25 cellular contexts compared by ENCODE assay signal in the genomic region with DNA sequence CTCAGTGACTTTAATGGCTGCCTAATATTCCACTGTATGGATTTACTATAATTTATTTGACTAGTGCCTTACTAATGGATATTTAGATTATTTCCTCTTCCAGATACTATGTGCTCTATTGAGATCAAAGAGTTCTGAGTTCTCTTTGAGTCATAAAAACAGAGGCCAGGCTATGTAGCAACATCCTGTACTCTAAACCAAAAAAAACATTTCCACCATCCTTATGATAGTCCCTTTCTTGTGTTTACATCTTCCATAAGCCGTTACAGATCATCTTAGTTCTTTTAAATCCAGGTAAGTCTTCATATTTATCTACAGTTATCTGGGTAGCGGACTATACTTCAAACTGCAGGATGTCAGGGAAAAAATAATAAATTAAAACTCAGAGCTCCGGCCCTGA. TPM values are rescaled to one million over a fixed set of nuclear protein-coding genes. Genes with fewer than 3 reads are reported as not detected.
A peak's percentile ranks its signal among the peaks of the same experiment; 100 is the strongest.
DNase-seq lines count a peak whose midpoint lies in the region; ATAC-seq and TF ChIP-seq lines count a peak whose summit lies in the region.
"Had no signal": no experiment of that assay in that cellular context is flagged by ENCODE, and none has a peak within 500 bp of the region (broad histone marks: within the 10 kb centered on the region; RNA-seq: fewer than 3 reads in every experiment).

No MANE protein-coding gene starts in this region.

- no peak overlapping the region for H4K8ac ChIP-seq in IMR-90 (ENCODE audit: low read depth in 2 of 2, low read length in 2 of 2)

- no peak overlapping the region for H4K91ac ChIP-seq in IMR-90 (ENCODE audit: insufficient read depth, low read depth, low read length)

- H3K27me3 ChIP-seq in ACC112 (ENCODE audit: insufficient read depth, low read length) = no peaks in the 10 kb centered on the region
- no peaks in the 10 kb centered on the region for H3K27me3 ChIP-seq in IMR-90 (ENCODE audit: control insufficient read depth, insufficient read depth, low read length)
- no peaks in the 10 kb centered on the region for H3K27me3 ChIP-seq in mammary epithelial cell (ENCODE audit: insufficient read depth, low read length)
- H3K27me3 ChIP-seq in MM.1S (replicated peaks; ENCODE audit: insufficient read depth, low read length) = no peaks in the 10 kb centered on the region
- H3K27me3 ChIP-seq: BE2C, heart right ventricle, neutrophil, upper lobe of left lung had no signal

- H3K27ac ChIP-seq in ACC112 (ENCODE audit: low read depth, low read length) (peak overlapping the region; percentile 85), IMR-90 (ENCODE audit: insufficient read depth, low read length) (no peak overlapping the region), mammary epithelial cell (ENCODE audit: insufficient read depth, low read depth, low read length) (no peak overlapping the region), MM.1S (ENCODE audit: low read length) (no peak overlapping the region)
- H3K27ac ChIP-seq: heart right ventricle, neutrophil, prostate gland, upper lobe of left lung had no signal

- no peak overlapping the region for H3K4ac ChIP-seq in IMR-90 (ENCODE audit: low read depth, low read length)

- H3K9me3 ChIP-seq in IMR-90 (ENCODE audit: control insufficient read depth, insufficient read depth, low read length) (no peaks in the 10 kb centered on the region), mammary epithelial cell (replicated peaks; ENCODE audit: insufficient read depth, low read length) (no peaks in the 10 kb centered on the region), MM.1S (replicated peaks; ENCODE audit: insufficient read depth, low read length) (no peaks in the 10 kb centered on the region)
- H3K9me3 ChIP-seq: neutrophil, prostate gland, upper lobe of left lung had no signal

- dilution Hi-C loops in IMR-90 (cut with HindIII; ENCODE audit: low sequenced_read_pairs, unreplicated experiment) = no loop called here
- dilution Hi-C loops in mammary epithelial cell (cut with HindIII; ENCODE audit: low sequenced_read_pairs) = no loop called here

- CTCF ChIA-PET in IMR-90 (lab: Yijun Ruan, JAX) (no interaction called here), mammary epithelial cell (lab: Charles Lee; ENCODE audit: low non-redundant PET) (no interaction called here)

- H3K23ac ChIP-seq in IMR-90 (ENCODE audit: low read depth, low read length) = no peak overlapping the region

- POLR2A ChIA-PET in IMR-90 (lab: Charles Lee; ENCODE audit: unreplicated experiment) = interaction anchor here (0.6 kb wide), 1 partner anchor 113 kb away, joined by 3 read pairs; no protein-coding TSS in a partner anchor

- H3K36me3 ChIP-seq in ACC112 (ENCODE audit: insufficient read depth, low read length) = no peaks in the 10 kb centered on the region
- no peaks in the 10 kb centered on the region for H3K36me3 ChIP-seq in IMR-90 (ENCODE audit: control insufficient read depth, insufficient read depth, low read length)
- no peaks in the 10 kb centered on the region for H3K36me3 ChIP-seq in mammary epithelial cell (ENCODE audit: insufficient read depth, low read length)
- H3K36me3 ChIP-seq in MM.1S (replicated peaks; ENCODE audit: insufficient read depth, low read length) = no peaks in the 10 kb centered on the region
- H3K36me3 ChIP-seq: BE2C, heart right ventricle, neutrophil, prostate gland, upper lobe of left lung had no signal

- H3K18ac ChIP-seq in IMR-90 (ENCODE audit: low read depth, low read length) = no peak overlapping the region; the same call in 1 of the 2 replicates

- no peak overlapping the region for H2AK5ac ChIP-seq in IMR-90 (ENCODE audit: low read depth, low read length)

- no peak for TF ChIP-seq POLR2A in IMR-90 (IDR thresholded peaks at IDR 0.05; ENCODE audit: low read depth, low read length)

- H3K4me2 ChIP-seq in IMR-90 (ENCODE audit: low read depth, low read length) (peak overlapping the region; percentile 16; the same call in 1 of the 2 replicates), mammary epithelial cell (ENCODE audit: insufficient read depth, low read depth, low read length) (no peak overlapping the region), MM.1S (ENCODE audit: low read depth, low read length) (no peak overlapping the region)

- H3K14ac ChIP-seq in IMR-90 (replicated peaks; ENCODE audit: low read depth, low read length) = no peak overlapping the region

- H4K5ac ChIP-seq in IMR-90 (ENCODE audit: low read depth, low read length) = no peak overlapping the region

- BruUV-seq in IMR-90 (replicated peaks; lab: Mats Ljungman, UMichigan) (no TSS peak), mammary epithelial cell (replicated peaks; lab: Mats Ljungman, UMichigan) (no TSS peak)

- no peak overlapping the region for H2AK9ac ChIP-seq in IMR-90 (replicated peaks; ENCODE audit: low read depth, low read length, poor library complexity)

- no CpG with 5 or more reads among the region's 3 CpGs for WGBS in IMR-90 (ENCODE audit: extremely low coverage in 2 of 2, insufficient read length in 1 of 2), 2 experiments
- WGBS in mammary epithelial cell (ENCODE audit: low coverage, missing lambda C conversion rate) = 85% methylated on average over 3 of the region's 3 CpGs

- TF ChIP-seq CTCF in IMR-90 (conservative IDR thresholded peaks at IDR 0.05; ENCODE audit: low read depth, low read length) = no peak
- no peak for TF ChIP-seq CTCF in mammary epithelial cell (conservative IDR thresholded peaks at IDR 0.05 in 1 of 2, IDR thresholded peaks at IDR 0.05 in 1 of 2; ENCODE audit: extremely low read depth in 1 of 2, insufficient read depth in 1 of 2, low read depth in 1 of 2, low read length in 2 of 2)
- TF ChIP-seq CTCF in fibroblast of pulmonary artery (IDR thresholded peaks at IDR 0.05; ENCODE audit: low read length, missing control alignments) = no peak
- TF ChIP-seq CTCF in MM.1S (IDR thresholded peaks at IDR 0.05; ENCODE audit: low read length) = no peak

- no peak overlapping the region for H2BK15ac ChIP-seq in IMR-90 (ENCODE audit: low read depth, low read length)

- H2BK5ac ChIP-seq in IMR-90 (ENCODE audit: low read depth, low read length, poor library complexity, severe bottlenecking) = peak overlapping the region; percentile 96

- no peak overlapping the region for H3K4me3 ChIP-seq in ACC112 (ENCODE audit: low read depth, low read length)
- no peak overlapping the region for H3K4me3 ChIP-seq in IMR-90 (ENCODE audit: insufficient read depth, low read depth, low read length)
- H3K4me3 ChIP-seq in mammary epithelial cell (replicated peaks in 1 of 3; ENCODE audit: insufficient read depth in 1 of 3, low read depth in 2 of 3, low read length in 3 of 3) = no peak overlapping the region
- H3K4me3 ChIP-seq in fibroblast of pulmonary artery (replicated peaks; ENCODE audit: low read depth, low read length) = no peak overlapping the region
- H3K4me3 ChIP-seq in MM.1S (ENCODE audit: low read length) = no peak overlapping the region
- H3K4me3 ChIP-seq: heart right ventricle, prostate gland, upper lobe of left lung had no signal

- H2BK20ac ChIP-seq in IMR-90 (ENCODE audit: low read depth, low read length) = no peak overlapping the region

- TF ChIP-seq RAD21 in IMR-90 (IDR thresholded peaks at IDR 0.05; ENCODE audit: low read length) = no peak

- H3K4me1 ChIP-seq in ACC112 (ENCODE audit: control insufficient read depth, insufficient read depth, low read length, unreplicated experiment) (peaks cover 6% of the 10 kb centered on the region), IMR-90 (ENCODE audit: control insufficient read depth, insufficient read depth, low read length) (no peaks in the 10 kb centered on the region; the same call in 1 of the 2 replicates), mammary epithelial cell (ENCODE audit: insufficient read depth, low read length) (no peaks in the 10 kb centered on the region), MM.1S (ENCODE audit: low read length) (no peaks in the 10 kb centered on the region)
- H3K4me1 ChIP-seq: heart right ventricle, prostate gland, upper lobe of left lung had no signal

- H3K56ac ChIP-seq in IMR-90 (ENCODE audit: extremely low read depth, insufficient read depth, low read length) = no peak overlapping the region; the same call in 1 of the 2 replicates

- H3K79me1 ChIP-seq in IMR-90 (ENCODE audit: low read depth in 1 of 2, low read length in 2 of 2) = no peaks in the 10 kb centered on the region

- no peaks in the 10 kb centered on the region for H3K9me2 ChIP-seq in MM.1S (replicated peaks; ENCODE audit: insufficient read depth, low read length)

- ATAC-seq in IMR-90 (ENCODE audit: low read depth) (peak; percentile 87), GM21367 (IDR thresholded peaks at IDR 0.05; ENCODE audit: unreplicated experiment) (no peak)
- ATAC-seq: activated naive CD4-positive, alpha-beta T cell treated with anti-CD3 and anti-CD28 coated beads, Interleukin-2, amount 50 U/mL, for 72 hours; heart right ventricle; left cardiac atrium had no signal

- H3K79me2 ChIP-seq in ACC112 (ENCODE audit: control insufficient read depth, insufficient read depth, low read length, unreplicated experiment) (no peaks in the 10 kb centered on the region), mammary epithelial cell (ENCODE audit: insufficient read depth, low read length) (no peaks in the 10 kb centered on the region), MM.1S (ENCODE audit: low read length) (no peaks in the 10 kb centered on the region)

- in situ Hi-C loops in IMR-90 (cut with MboI; ENCODE audit: low sequenced_read_pairs) = no loop called here
- in situ Hi-C loops in mammary epithelial cell (cut with MboI; ENCODE audit: low sequenced_read_pairs in 2 of 2) = no loop called here

- no peak overlapping the region for H3K9ac ChIP-seq in IMR-90 (ENCODE audit: low read depth, low read length)
- no peak overlapping the region for H3K9ac ChIP-seq in mammary epithelial cell (ENCODE audit: insufficient read depth, low read length)
- H3K9ac ChIP-seq in MM.1S (ENCODE audit: low read length) = no peak overlapping the region

- intact Hi-C loops in IMR-90 (cut with micrococcal nuclease) = no loop called here
- intact Hi-C loops in mammary epithelial cell (cut with micrococcal nuclease) = no loop called here

- H4K20me1 ChIP-seq in IMR-90 (ENCODE audit: insufficient read depth, low read length) = no peaks in the 10 kb centered on the region
- no peaks in the 10 kb centered on the region for H4K20me1 ChIP-seq in mammary epithelial cell (ENCODE audit: insufficient read depth, low read length)
- no peaks in the 10 kb centered on the region for H4K20me1 ChIP-seq in MM.1S (ENCODE audit: insufficient read depth, low read length)

- peak; percentile 82 for DNase-seq in IMR-90
- DNase-seq in mammary epithelial cell = peak; percentile 50
- peak; percentile 79 for DNase-seq in fibroblast of pulmonary artery (ENCODE audit: low read depth)
- DNase-seq in effector CD8-positive, alpha-beta T cell (lab: John Stamatoyannopoulos, UW) = no peak
- DNase-seq in MM.1S = no peak
- DNase-seq in MV-4-11 (lab: John Stamatoyannopoulos, UW) = no peak
- DNase-seq: 8988T; activated B cell treated with CpG ODN at 0.5 μM for 24 hours; activated CD4-positive, alpha-beta T cell treated with anti-CD3 and anti-CD28 coated beads, Interleukin-2, amount 50 U/mL, for 48 hours; BE2C; GOT3; heart right ventricle; Kasumi-1; left cardiac atrium; NCI-H1105; NCI-H2029 treated with DMSO at 0.1 percent for 48 hours; NCI-H345; NCI-H774; T-helper 9 cell; upper lobe of left lung had no signal

- no peak overlapping the region; the same call in 1 of the 2 replicates for H2BK120ac ChIP-seq in IMR-90 (ENCODE audit: low read depth, low read length)

- H3K9me1 ChIP-seq in IMR-90 (ENCODE audit: insufficient read depth, low read length) = 0 out of 2 replicates have a peak, but pooled peaks cover 2% of the 10 kb centered on the region

- H2AFZ ChIP-seq in ACC112 (ENCODE audit: low read length, unreplicated experiment) (peak overlapping the region; percentile 69), IMR-90 (replicated peaks; ENCODE audit: low read length, poor library complexity) (no peak overlapping the region), mammary epithelial cell (ENCODE audit: low read depth, low read length) (no peak overlapping the region), MM.1S (ENCODE audit: low read length) (no peak overlapping the region)

- no peaks in the 10 kb centered on the region for H3F3A ChIP-seq in MM.1S (ENCODE audit: insufficient read depth, low read length)

RNA-seq across cellular contexts. Expression of a gene that starts 56.6 kb away (rescaled TPM):
- total RNA-seq in IMR-90 (2012; rRNA removed) (67.6 and 71.7 TPM in 2 replicates), mammary epithelial cell (10 to 100 TPM; 33.9 to 53.5 TPM)
- polyA plus RNA-seq in IMR-90 (2012; rRNA removed) (13.5 and 17.4 TPM in 2 replicates), mammary epithelial cell (12.7 TPM)
- polyA plus RNA-seq in IMR-90 (2012; cell fraction: cytosol; rRNA removed) = 12.7 TPM in 2 replicates
- 5.8 and 14.3 TPM in 2 replicates for polyA plus RNA-seq in IMR-90 (2012; cell fraction: nucleus; rRNA removed; ENCODE audit: low replicate concordance)
- polyA minus RNA-seq in mammary epithelial cell = 20.8 TPM

Comparison
In these comparisons a context has a peak if more than half of its experiments do, and no peak if none do; other contexts are left out.
1. DNase-seq: peak in IMR-90 (single experiment), mammary epithelial cell (single experiment) and fibroblast of pulmonary artery (single experiment); none in effector CD8-positive, alpha-beta T cell (single experiment), MM.1S (single experiment) and MV-4-11 (single experiment).